In genomic region chr9:137021574-137021978, GRCh38 we compare ENCODE assay signal across 22 cellular contexts. TPM values are rescaled to one million over a fixed set of nuclear protein-coding genes. Genes with fewer than 3 reads are reported as not detected.
"Had no signal": no experiment of that assay in that cellular context is flagged by ENCODE, and none has a peak within 500 bp of the region (broad histone marks: within the 10 kb centered on the region; RNA-seq: fewer than 3 reads in every experiment).

No MANE protein-coding gene starts in this region.

- H3K9me3 ChIP-seq: adrenal gland, left ventricle myocardium inferior, suprapubic skin had no signal

- H3K4me3 ChIP-seq: adrenal gland, left ventricle myocardium inferior, suprapubic skin had no signal

- H3K27ac Mint-ChIP-seq: activated naive CD4-positive, alpha-beta T cell treated with anti-CD3 and anti-CD28 coated beads, Interleukin-2, amount 50 U/mL, for 72 hours; activated T-cell treated with anti-CD3 and anti-CD28 coated beads, Interleukin-2, amount 50 U/mL, for 72 hours; naive B cell; progenitor cell of endocrine pancreas; stimulated activated naive CD8-positive, alpha-beta T cell treated with anti-CD3 and anti-CD28 coated beads, Interleukin-15, Interleukin-2, amounts not matched to agents 100 ng/mL and 50 ng/mL, for 24 hours; T-helper 1 cell treated with Interleukin-12 subunit alpha and Interleukin-12 subunit beta and Interleukin-4 antibody, amounts not matched to agents 30 μg/mL and 1 μg/mL, for 36 hours; type B pancreatic cell had no signal

- FAIRE-seq: bronchial epithelial cell, endometrium, frontal cortex, kidney had no signal

- H3K27ac ChIP-seq: left ventricle myocardium inferior, suprapubic skin, VCaP had no signal

- H3K36me3 Mint-ChIP-seq: activated naive CD4-positive, alpha-beta T cell treated with anti-CD3 and anti-CD28 coated beads, Interleukin-2, amount 50 U/mL, for 72 hours; naive B cell had no signal

- H3K27me3 Mint-ChIP-seq: naive B cell; progenitor cell of endocrine pancreas; stimulated activated naive CD8-positive, alpha-beta T cell treated with anti-CD3 and anti-CD28 coated beads, Interleukin-15, Interleukin-2, amounts not matched to agents 100 ng/mL and 50 ng/mL, for 24 hours; type B pancreatic cell had no signal

- H3K27me3 ChIP-seq: adrenal gland, suprapubic skin had no signal

- H3K9me3 Mint-ChIP-seq: activated naive CD4-positive, alpha-beta T cell treated with anti-CD3 and anti-CD28 coated beads, Interleukin-2, amount 50 U/mL, for 72 hours; activated T-cell treated with anti-CD3 and anti-CD28 coated beads, Interleukin-2, amount 50 U/mL, for 72 hours; naive B cell; neural crest cell; stimulated activated naive CD8-positive, alpha-beta T cell treated with anti-CD3 and anti-CD28 coated beads, Interleukin-15, Interleukin-2, amounts not matched to agents 100 ng/mL and 50 ng/mL, for 24 hours; T-helper 1 cell treated with Interleukin-12 subunit alpha and Interleukin-12 subunit beta and Interleukin-4 antibody, amounts not matched to agents 30 μg/mL and 1 μg/mL, for 36 hours; type B pancreatic cell had no signal

- DNase-seq: cerebellar nuclear complex, kidney, left ventricle myocardium inferior, naive B cell had no signal

- H3K4me3 Mint-ChIP-seq: activated T-cell treated with anti-CD3 and anti-CD28 coated beads, Interleukin-2, amount 50 U/mL, for 72 hours; naive B cell; neural crest cell; stimulated activated naive CD8-positive, alpha-beta T cell treated with anti-CD3 and anti-CD28 coated beads, Interleukin-15, Interleukin-2, amounts not matched to agents 100 ng/mL and 50 ng/mL, for 24 hours; T-helper 1 cell treated with Interleukin-12 subunit alpha and Interleukin-12 subunit beta and Interleukin-4 antibody, amounts not matched to agents 30 μg/mL and 1 μg/mL, for 36 hours; type B pancreatic cell had no signal

- H3K4me1 ChIP-seq: adrenal gland had no signal

RNA-seq across cellular contexts. Expression of gene FUT7, which starts 10.3 kb away (rescaled TPM):
- total RNA-seq: bronchial epithelial cell, dermis microvascular lymphatic vessel endothelial cell, frontal cortex, left ventricle myocardium inferior, mammary epithelial cell, neural crest cell, osteoblast, progenitor cell of endocrine pancreas, skeletal muscle tissue had no signal
- polyA plus RNA-seq: mammary epithelial cell had no signal

RNA-seq across cellular contexts. Expression of gene CLIC3, which starts 25.2 kb away (rescaled TPM):
- total RNA-seq: activated CD8-positive, alpha-beta memory T cell treated with anti-CD3 and anti-CD28 coated beads for 36 hours; activated naive CD4-positive, alpha-beta T cell treated with anti-CD3 and anti-CD28 coated beads, Interleukin-2, amount 50 U/mL, for 72 hours; dermis microvascular lymphatic vessel endothelial cell; frontal cortex; neural crest cell; progenitor cell of endocrine pancreas; skeletal muscle tissue had no signal
